Comparison of ENCODE assay signal across 19 cellular contexts in the genomic region with DNA sequence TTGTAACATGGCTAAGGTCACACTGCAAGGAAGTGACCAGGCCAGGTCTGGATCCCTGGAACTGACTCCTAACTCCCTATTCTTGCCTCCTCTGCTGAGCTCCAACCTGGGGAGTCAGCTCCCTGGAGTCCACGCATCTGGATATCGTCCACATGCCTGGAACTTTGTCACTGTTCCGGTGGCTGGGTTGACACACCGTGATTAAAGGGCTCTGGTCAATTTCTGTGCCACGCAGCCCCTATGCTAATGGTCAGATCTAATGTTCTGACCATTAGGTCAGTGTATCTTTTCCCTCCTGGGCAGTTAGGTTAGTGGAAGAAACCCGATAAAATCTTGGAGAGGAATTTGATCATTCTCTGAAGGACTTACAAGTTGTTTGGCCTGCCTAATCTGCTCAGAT. TPM values are rescaled to one million over a fixed set of nuclear protein-coding genes. Genes with fewer than 3 reads are reported as not detected.
DNase-seq lines count a peak whose midpoint lies in the region; ATAC-seq, FAIRE-seq and TF ChIP-seq lines count a peak whose summit lies in the region.
"Had no signal": no experiment of that assay in that cellular context is flagged by ENCODE, and none has a peak within 500 bp of the region (broad histone marks: within the 10 kb centered on the region; RNA-seq: fewer than 3 reads in every experiment).

No MANE protein-coding gene starts in this region.

- H3K9me3 ChIP-seq in body of pancreas (no peaks in the 10 kb centered on the region), keratinocyte (ENCODE audit: control insufficient read depth, low read depth, low read length) (peaks cover 3% of the 10 kb centered on the region)

- peak in 1 of 3 donors; percentile 15 for TF ChIP-seq POLR2A in body of pancreas (IDR thresholded peaks at IDR 0.05)

- peaks cover 10% of the 10 kb centered on the region for H3F3A ChIP-seq in GM23338 (replicated peaks; ENCODE audit: low read depth)

- no peak for FAIRE-seq in keratinocyte (lab: Jason Lieb, UNC)
- FAIRE-seq: GM12891, K562 had no signal

- peak overlapping the region; percentile 98 for H3K4me3 Mint-ChIP-seq in GM23338
- H3K4me3 Mint-ChIP-seq: T-helper 1 cell treated with Interleukin-12 subunit alpha and Interleukin-12 subunit beta and Interleukin-4 antibody, amounts not matched to agents 30 μg/mL and 1 μg/mL, for 36 hours had no signal

- H3K36me3 Mint-ChIP-seq in GM23338 (ENCODE audit: low read depth), result peaks cover 30% of the 10 kb centered on the region

- H3K27me3 ChIP-seq in GM23338 (ENCODE audit: insufficient read depth), result 0 out of 2 replicates have a peak, but pooled peaks cover 6% of the 10 kb centered on the region
- no peaks in the 10 kb centered on the region for H3K27me3 ChIP-seq in body of pancreas
- H3K27me3 ChIP-seq in keratinocyte (ENCODE audit: control insufficient read depth, extremely low read depth, insufficient read depth, low read length), result no peaks in the 10 kb centered on the region
- peaks cover 6% of the 10 kb centered on the region for H3K27me3 ChIP-seq in rectal smooth muscle tissue (ENCODE audit: control insufficient read depth, insufficient read depth, low read length)

- intact Hi-C loops in body of pancreas (cut with DNase I), result no loop called here

- H4K20me1 ChIP-seq in GM23338 (replicated peaks; ENCODE audit: insufficient read depth) (peaks cover 6% of the 10 kb centered on the region; the same call in 1 of the 2 replicates), keratinocyte (ENCODE audit: control insufficient read depth, extremely low read depth, insufficient read depth, low read length) (no peaks in the 10 kb centered on the region)

- H3K27ac ChIP-seq in GM23338 (ENCODE audit: low read depth), result peak overlapping the region; percentile 74; the same call in 1 of the 2 replicates
- peak overlapping the region; percentile 36 to 93 (median 90) for H3K27ac ChIP-seq in body of pancreas
- H3K27ac ChIP-seq in keratinocyte (ENCODE audit: control insufficient read depth, insufficient read depth, low read length), result no peak overlapping the region
- peak overlapping the region; percentile 97 for H3K27ac ChIP-seq in rectal smooth muscle tissue (ENCODE audit: low read depth, low read length)

- peak overlapping the region; percentile 85 for H3K4me3 ChIP-seq in GM23338
- no peak overlapping the region for H3K4me3 ChIP-seq in body of pancreas
- H3K4me3 ChIP-seq in keratinocyte (ENCODE audit: control insufficient read depth in 2 of 3, extremely low read depth in 1 of 3, insufficient read depth in 2 of 3, low read depth in 1 of 3, low read length in 3 of 3), result no peak overlapping the region
- H3K4me3 ChIP-seq in rectal smooth muscle tissue (ENCODE audit: low read length), result peak overlapping the region; percentile 42
- H3K4me3 ChIP-seq: K562 had no signal

- peaks cover 25% of the 10 kb centered on the region for H3K27me3 Mint-ChIP-seq in GM23338 (ENCODE audit: insufficient read depth, low read depth, poor library complexity)

- DNase-seq in GM23338 (ENCODE audit: low spot score) (no peak), body of pancreas (peak; percentile 18 to 41 (median 36)), keratinocyte (ENCODE audit: low read depth, low spot score) (no peak), superior temporal gyrus (ENCODE audit: extremely low spot score) (no peak), inferior parietal cortex (ENCODE audit: extremely low spot score) (no peak)
- DNase-seq in activated CD4-positive, alpha-beta T cell treated with anti-CD3 and anti-CD28 coated beads, Interleukin-2, amount 50 U/mL, for 4 hours, result no peak
- DNase-seq: activated CD4-positive, alpha-beta T cell treated with anti-CD3 and anti-CD28 coated beads for 4 hours; activated T-cell treated with anti-CD3 and anti-CD28 coated beads, Interleukin-2, amount 50 U/mL, for 48 hours; AML-193; amniotic stem cell; DND-41; left colon; NCI-H524; PC-3 had no signal

- TF ChIP-seq CTCF in GM23338 (conservative IDR thresholded peaks at IDR 0.05; ENCODE audit: low read depth in 2 of 2), result no peak
- TF ChIP-seq CTCF in body of pancreas (IDR thresholded peaks at IDR 0.05), result no peak
- no peak for TF ChIP-seq CTCF in keratinocyte (optimal IDR thresholded peaks at IDR 0.05 in 1 of 3, IDR thresholded peaks at IDR 0.05 in 1 of 3, conservative IDR thresholded peaks at IDR 0.05 in 1 of 3; ENCODE audit: extremely low read depth in 1 of 3, insufficient read depth in 2 of 3, low read length in 3 of 3)

- no peaks in the 10 kb centered on the region for H3K9me2 ChIP-seq in GM23338 (ENCODE audit: insufficient read depth)

- H3K79me2 ChIP-seq in GM23338 (replicated peaks; ENCODE audit: insufficient read depth) (peaks cover 19% of the 10 kb centered on the region), keratinocyte (ENCODE audit: control insufficient read depth, insufficient read depth, low read length) (peaks cover 27% of the 10 kb centered on the region)

- H3K9me1 ChIP-seq in keratinocyte (ENCODE audit: control insufficient read depth, extremely low read depth, insufficient read depth, low read length), result no peaks in the 10 kb centered on the region

- dilution Hi-C loops in keratinocyte (cut with MboI; ENCODE audit: extremely low pct_ligation_motif_present, low sequenced_read_pairs), result loop anchor here (25.0 kb wide), 1 partner anchor 279 kb away; no protein-coding TSS in a partner anchor

- H2AFZ ChIP-seq in GM23338 (no peak overlapping the region), keratinocyte (ENCODE audit: control insufficient read depth, low read length) (no peak overlapping the region)

- H3K4me1 ChIP-seq in GM23338 (ENCODE audit: insufficient read depth), result peaks cover 37% of the 10 kb centered on the region
- H3K4me1 ChIP-seq in body of pancreas, result peaks cover 52% of the 10 kb centered on the region
- H3K4me1 ChIP-seq in keratinocyte (ENCODE audit: control insufficient read depth, extremely low read depth, insufficient read depth, low read length), result peaks cover 66% of the 10 kb centered on the region
- H3K4me1 ChIP-seq in rectal smooth muscle tissue (ENCODE audit: control insufficient read depth, insufficient read depth, low read length), result peaks cover 8% of the 10 kb centered on the region

- no peak overlapping the region for H3K27ac Mint-ChIP-seq in GM23338
- H3K27ac Mint-ChIP-seq: T-helper 1 cell treated with Interleukin-12 subunit alpha and Interleukin-12 subunit beta and Interleukin-4 antibody, amounts not matched to agents 30 μg/mL and 1 μg/mL, for 36 hours had no signal

- H3K4me1 Mint-ChIP-seq in GM23338, result peaks cover 49% of the 10 kb centered on the region

- peak overlapping the region; percentile 93 for H3K4me2 ChIP-seq in GM23338
- peak overlapping the region; percentile 1 for H3K4me2 ChIP-seq in keratinocyte (ENCODE audit: control insufficient read depth, extremely low read depth, insufficient read depth, low read depth, low read length)

- H3K9ac ChIP-seq in keratinocyte (ENCODE audit: control insufficient read depth, extremely low read depth, insufficient read depth, low read length) (no peak overlapping the region), rectal smooth muscle tissue (ENCODE audit: low read length) (no peak overlapping the region)

- no peaks in the 10 kb centered on the region; the same call in 2 of the 3 replicates for H3K9me3 Mint-ChIP-seq in GM23338
- H3K9me3 Mint-ChIP-seq: T-helper 1 cell treated with Interleukin-12 subunit alpha and Interleukin-12 subunit beta and Interleukin-4 antibody, amounts not matched to agents 30 μg/mL and 1 μg/mL, for 36 hours had no signal

- ATAC-seq in GM23338 (no peak), body of pancreas (peak; percentile 3), GM19467 (IDR thresholded peaks at IDR 0.05; ENCODE audit: unreplicated experiment) (no peak)
- ATAC-seq: K562, left colon, PC-3 had no signal

- 23 to 27% methylated on average over 6 of the region's 6 CpGs for WGBS in body of pancreas, 2 donors

- H3K36me3 ChIP-seq in GM23338 (ENCODE audit: insufficient read depth) (peaks cover 8% of the 10 kb centered on the region; the same call in 1 of the 2 replicates), body of pancreas (replicated peaks in 1 of 2; ENCODE audit: insufficient read depth in 1 of 2, low read depth in 2 of 2) (no peaks in the 10 kb centered on the region), keratinocyte (ENCODE audit: control insufficient read depth in 2 of 2, extremely low read depth in 1 of 2, insufficient read depth in 2 of 2, low read length in 2 of 2) (peaks cover 0 to 5% of the 10 kb centered on the region in 2 experiments), rectal smooth muscle tissue (ENCODE audit: control insufficient read depth, insufficient read depth, low read length) (peaks cover 10% of the 10 kb centered on the region)

TF ChIP-seq in GM23338, 12 proteins besides CTCF, POLR2A, EP300 and RAD21:
- TF ChIP-seq STAT1 (IDR thresholded peaks at IDR 0.05; ENCODE audit: unreplicated experiment), result no peak

RNA-seq across cellular contexts. Expression of gene TPM1, which starts 1.6 kb away (rescaled TPM):
- total RNA-seq in GM23338 (2014; rRNA removed; shearing (Covaris generic)), result 412 and 449 TPM in 2 replicates
- polyA plus RNA-seq in GM23338 (2016; fragmentation: Nextera tagmentation; extraction: Ambion mirVana) (913 and 929 TPM in 2 replicates), keratinocyte (348 to 381 TPM (median 370 TPM) in 3 replicates)
- 100 to 1,000 TPM; 417 to 435 TPM for total RNA-seq in body of pancreas
- 470 TPM for polyA plus RNA-seq in keratinocyte (2011; ENCODE audit: low read depth)
- 448 and 582 TPM in 2 replicates for polyA plus RNA-seq in keratinocyte (2011; cell fraction: cytosol; rRNA removed)
- 562 and 605 TPM in 2 replicates for polyA plus RNA-seq in keratinocyte (2011; cell fraction: nucleus; rRNA removed)
- 162 and 249 TPM in 2 replicates for polyA plus RNA-seq in keratinocyte (2012; ENCODE audit: low replicate concordance)
- 94.6 to 233 TPM (median 200 TPM) in 3 replicates for polyA minus RNA-seq in keratinocyte
- polyA minus RNA-seq in keratinocyte (2011; cell fraction: cytosol; rRNA and poly(A)+ RNA removed), result 239 TPM
- polyA minus RNA-seq in keratinocyte (2011; cell fraction: nucleus; rRNA and poly(A)+ RNA removed), result 234 and 444 TPM in 2 replicates

Comparison
In these comparisons a context has a peak if more than half of its experiments do, and no peak if none do; other contexts are left out.
1. DNase-seq: peak in body of pancreas (4 of 4); none in GM23338 (single experiment), keratinocyte (single experiment), superior temporal gyrus (single experiment), activated CD4-positive, alpha-beta T cell treated with anti-CD3 and anti-CD28 coated beads, Interleukin-2, amount 50 U/mL, for 4 hours (0 of 2) and inferior parietal cortex (single experiment).
2. H3K4me3 ChIP-seq: peak in GM23338 (single experiment) and rectal smooth muscle tissue (single experiment); none in body of pancreas (0 of 2) and keratinocyte (0 of 3).